2 cellular contexts compared by ENCODE assay signal in the genomic region with DNA sequence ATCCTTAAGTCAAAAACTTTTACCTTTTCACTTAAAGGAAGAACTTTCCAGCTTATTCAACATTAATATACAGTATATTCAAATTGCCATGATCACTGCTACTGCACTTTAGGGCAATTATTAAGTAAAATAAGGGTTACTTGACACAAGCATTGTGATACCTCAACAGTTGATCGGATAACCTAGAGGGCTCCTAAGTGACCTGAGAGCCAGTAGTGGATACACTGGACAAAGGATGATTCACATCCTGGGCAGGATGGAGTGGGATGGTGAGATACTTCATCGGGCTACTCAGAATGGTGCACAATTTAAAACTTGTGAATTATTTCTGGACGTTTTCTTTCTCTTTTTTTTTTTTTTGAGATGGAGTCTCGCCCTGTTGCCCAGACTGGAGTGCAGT.
TF ChIP-seq lines count a peak whose summit lies in the region.

No MANE protein-coding gene starts in this region.

TF ChIP-seq in IMR-90, 13 proteins besides CTCF, POLR2A, EP300 and RAD21:
- TF ChIP-seq, protein P1, sequence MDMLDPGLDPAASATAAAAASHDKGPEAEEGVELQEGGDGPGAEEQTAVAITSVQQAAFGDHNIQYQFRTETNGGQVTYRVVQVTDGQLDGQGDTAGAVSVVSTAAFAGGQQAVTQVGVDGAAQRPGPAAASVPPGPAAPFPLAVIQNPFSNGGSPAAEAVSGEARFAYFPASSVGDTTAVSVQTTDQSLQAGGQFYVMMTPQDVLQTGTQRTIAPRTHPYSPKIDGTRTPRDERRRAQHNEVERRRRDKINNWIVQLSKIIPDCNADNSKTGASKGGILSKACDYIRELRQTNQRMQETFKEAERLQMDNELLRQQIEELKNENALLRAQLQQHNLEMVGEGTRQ (IDR thresholded peaks at IDR 0.05; ENCODE audit: low read depth, low read length), result no peak
- no peak for TF ChIP-seq NFE2L2 (IDR thresholded peaks at IDR 0.05; ENCODE audit: low read depth, low read length)
- TF ChIP-seq MAZ (IDR thresholded peaks at IDR 0.05; ENCODE audit: borderline replicate concordance, low read depth, low read length), result no peak
- TF ChIP-seq RCOR1 (IDR thresholded peaks at IDR 0.05; ENCODE audit: insufficient replicate concordance, low read length), result no peak
- no peak for TF ChIP-seq SMC3 (IDR thresholded peaks at IDR 0.05; ENCODE audit: low read depth, low read length)
- no peak for TF ChIP-seq CHD1 (IDR thresholded peaks at IDR 0.05; ENCODE audit: low read depth, low read length)
- no peak for TF ChIP-seq MXI1 (IDR thresholded peaks at IDR 0.05; ENCODE audit: borderline replicate concordance, low read depth, low read length)
- TF ChIP-seq BHLHE40 (IDR thresholded peaks at IDR 0.05; ENCODE audit: low read depth, low read length), result no peak
- no peak for TF ChIP-seq MAFK (IDR thresholded peaks at IDR 0.05; ENCODE audit: low read depth, low read length)
- TF ChIP-seq, protein P2, sequence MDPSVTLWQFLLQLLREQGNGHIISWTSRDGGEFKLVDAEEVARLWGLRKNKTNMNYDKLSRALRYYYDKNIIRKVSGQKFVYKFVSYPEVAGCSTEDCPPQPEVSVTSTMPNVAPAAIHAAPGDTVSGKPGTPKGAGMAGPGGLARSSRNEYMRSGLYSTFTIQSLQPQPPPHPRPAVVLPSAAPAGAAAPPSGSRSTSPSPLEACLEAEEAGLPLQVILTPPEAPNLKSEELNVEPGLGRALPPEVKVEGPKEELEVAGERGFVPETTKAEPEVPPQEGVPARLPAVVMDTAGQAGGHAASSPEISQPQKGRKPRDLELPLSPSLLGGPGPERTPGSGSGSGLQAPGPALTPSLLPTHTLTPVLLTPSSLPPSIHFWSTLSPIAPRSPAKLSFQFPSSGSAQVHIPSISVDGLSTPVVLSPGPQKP (IDR thresholded peaks at IDR 0.05; ENCODE audit: borderline replicate concordance, low read depth, low read length), result no peak
- no peak for TF ChIP-seq RFX5 (IDR thresholded peaks at IDR 0.05; ENCODE audit: low read depth, low read length)
- TF ChIP-seq FOS (IDR thresholded peaks at IDR 0.05; ENCODE audit: low read depth, low read length), result no peak
- no peak for TF ChIP-seq CEBPB (IDR thresholded peaks at IDR 0.05; ENCODE audit: low read depth, low read length)

TF ChIP-seq in endothelial cell of umbilical vein, 7 proteins besides CTCF, POLR2A, EP300 and RAD21:
- peak; percentile 32 for TF ChIP-seq FOS (IDR thresholded peaks at IDR 0.05; ENCODE audit: borderline replicate concordance, insufficient read depth, low read length)
- no peak for TF ChIP-seq JUN (IDR thresholded peaks at IDR 0.05; ENCODE audit: borderline replicate concordance, insufficient read depth, insufficient read length, low read depth)
- no peak for TF ChIP-seq GATA2 (IDR thresholded peaks at IDR 0.05; ENCODE audit: insufficient read depth, insufficient read length, low read depth, low read length)
